Comparison of ENCODE assay signal across 1 cellular context in the genomic region with DNA sequence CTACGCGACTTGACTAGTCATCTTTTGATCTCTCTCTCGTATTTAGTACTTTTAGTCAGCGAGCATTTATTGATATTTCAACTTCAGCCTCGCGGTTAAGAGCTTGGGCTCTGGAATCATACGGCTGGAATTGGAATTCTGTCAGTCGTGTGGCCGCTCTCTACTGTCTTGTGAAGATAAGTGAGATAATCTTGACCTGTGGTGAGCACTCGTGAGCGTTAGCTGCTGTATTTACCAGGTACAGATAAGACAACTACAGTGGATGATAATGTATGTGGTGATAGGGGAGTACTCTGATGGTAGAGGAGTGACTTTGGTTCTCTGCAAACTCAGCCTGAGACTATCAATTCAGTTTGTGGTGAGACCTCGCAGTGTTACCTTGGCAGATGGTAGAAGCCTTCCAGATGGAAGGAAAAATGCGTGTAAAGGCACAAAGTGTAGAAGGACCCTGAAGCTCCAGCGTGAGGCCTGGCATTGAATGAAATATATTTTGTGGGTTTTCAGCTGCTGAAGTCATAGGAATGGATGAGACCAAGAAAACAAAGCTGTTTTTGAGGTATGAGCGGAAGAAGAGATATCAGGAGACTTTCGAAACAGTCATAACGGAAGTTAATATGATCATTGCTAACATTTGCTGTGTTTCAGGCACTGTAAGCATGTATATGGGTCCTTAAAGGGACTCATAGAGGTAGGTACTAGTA.
TF ChIP-seq lines count a peak whose summit lies in the region.

No MANE protein-coding gene starts in this region.

TF ChIP-seq in K562, 482 proteins besides CTCF, POLR2A, EP300 and RAD21 (continued from another document and continues in another):
- TF ChIP-seq, protein P1, sequence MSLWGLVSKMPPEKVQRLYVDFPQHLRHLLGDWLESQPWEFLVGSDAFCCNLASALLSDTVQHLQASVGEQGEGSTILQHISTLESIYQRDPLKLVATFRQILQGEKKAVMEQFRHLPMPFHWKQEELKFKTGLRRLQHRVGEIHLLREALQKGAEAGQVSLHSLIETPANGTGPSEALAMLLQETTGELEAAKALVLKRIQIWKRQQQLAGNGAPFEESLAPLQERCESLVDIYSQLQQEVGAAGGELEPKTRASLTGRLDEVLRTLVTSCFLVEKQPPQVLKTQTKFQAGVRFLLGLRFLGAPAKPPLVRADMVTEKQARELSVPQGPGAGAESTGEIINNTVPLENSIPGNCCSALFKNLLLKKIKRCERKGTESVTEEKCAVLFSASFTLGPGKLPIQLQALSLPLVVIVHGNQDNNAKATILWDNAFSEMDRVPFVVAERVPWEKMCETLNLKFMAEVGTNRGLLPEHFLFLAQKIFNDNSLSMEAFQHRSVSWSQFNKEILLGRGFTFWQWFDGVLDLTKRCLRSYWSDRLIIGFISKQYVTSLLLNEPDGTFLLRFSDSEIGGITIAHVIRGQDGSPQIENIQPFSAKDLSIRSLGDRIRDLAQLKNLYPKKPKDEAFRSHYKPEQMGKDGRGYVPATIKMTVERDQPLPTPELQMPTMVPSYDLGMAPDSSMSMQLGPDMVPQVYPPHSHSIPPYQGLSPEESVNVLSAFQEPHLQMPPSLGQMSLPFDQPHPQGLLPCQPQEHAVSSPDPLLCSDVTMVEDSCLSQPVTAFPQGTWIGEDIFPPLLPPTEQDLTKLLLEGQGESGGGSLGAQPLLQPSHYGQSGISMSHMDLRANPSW (CRISPR knock-in tag; IDR thresholded peaks at IDR 0.05) = no peak
- no peak for TF ChIP-seq NR2C1 (IDR thresholded peaks at IDR 0.05)
- no peak for TF ChIP-seq NR2C1 (tag; IDR thresholded peaks at IDR 0.05)
- TF ChIP-seq SNIP1 (IDR thresholded peaks at IDR 0.05; ENCODE audit: low read depth) = no peak
- no peak for TF ChIP-seq CEBPG (CRISPR knock-in tag; IDR thresholded peaks at IDR 0.05)
- TF ChIP-seq CEBPG (tag; conservative IDR thresholded peaks at IDR 0.05 in 1 of 2, IDR thresholded peaks at IDR 0.05 in 1 of 2) = no peak
- no peak for TF ChIP-seq HSF4 (CRISPR knock-in tag; IDR thresholded peaks at IDR 0.05; ENCODE audit: borderline replicate concordance)
- TF ChIP-seq ZKSCAN3 (CRISPR knock-in tag; IDR thresholded peaks at IDR 0.05) = no peak
- TF ChIP-seq, protein P2, sequence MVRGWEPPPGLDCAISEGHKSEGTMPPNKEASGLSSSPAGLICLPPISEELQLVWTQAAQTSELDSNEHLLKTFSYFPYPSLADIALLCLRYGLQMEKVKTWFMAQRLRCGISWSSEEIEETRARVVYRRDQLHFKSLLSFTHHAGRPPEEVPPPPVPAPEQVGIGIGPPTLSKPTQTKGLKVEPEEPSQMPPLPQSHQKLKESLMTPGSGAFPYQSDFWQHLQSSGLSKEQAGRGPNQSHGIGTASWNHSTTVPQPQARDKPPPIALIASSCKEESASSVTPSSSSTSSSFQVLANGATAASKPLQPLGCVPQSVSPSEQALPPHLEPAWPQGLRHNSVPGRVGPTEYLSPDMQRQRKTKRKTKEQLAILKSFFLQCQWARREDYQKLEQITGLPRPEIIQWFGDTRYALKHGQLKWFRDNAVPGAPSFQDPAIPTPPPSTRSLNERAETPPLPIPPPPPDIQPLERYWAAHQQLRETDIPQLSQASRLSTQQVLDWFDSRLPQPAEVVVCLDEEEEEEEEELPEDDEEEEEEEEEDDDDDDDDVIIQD (CRISPR knock-in tag; IDR thresholded peaks at IDR 0.05) = no peak
- no peak for TF ChIP-seq PCBP1 (IDR thresholded peaks at IDR 0.05; ENCODE audit: low read depth, low read length, poor library complexity, severe bottlenecking)
- TF ChIP-seq, protein P3, sequence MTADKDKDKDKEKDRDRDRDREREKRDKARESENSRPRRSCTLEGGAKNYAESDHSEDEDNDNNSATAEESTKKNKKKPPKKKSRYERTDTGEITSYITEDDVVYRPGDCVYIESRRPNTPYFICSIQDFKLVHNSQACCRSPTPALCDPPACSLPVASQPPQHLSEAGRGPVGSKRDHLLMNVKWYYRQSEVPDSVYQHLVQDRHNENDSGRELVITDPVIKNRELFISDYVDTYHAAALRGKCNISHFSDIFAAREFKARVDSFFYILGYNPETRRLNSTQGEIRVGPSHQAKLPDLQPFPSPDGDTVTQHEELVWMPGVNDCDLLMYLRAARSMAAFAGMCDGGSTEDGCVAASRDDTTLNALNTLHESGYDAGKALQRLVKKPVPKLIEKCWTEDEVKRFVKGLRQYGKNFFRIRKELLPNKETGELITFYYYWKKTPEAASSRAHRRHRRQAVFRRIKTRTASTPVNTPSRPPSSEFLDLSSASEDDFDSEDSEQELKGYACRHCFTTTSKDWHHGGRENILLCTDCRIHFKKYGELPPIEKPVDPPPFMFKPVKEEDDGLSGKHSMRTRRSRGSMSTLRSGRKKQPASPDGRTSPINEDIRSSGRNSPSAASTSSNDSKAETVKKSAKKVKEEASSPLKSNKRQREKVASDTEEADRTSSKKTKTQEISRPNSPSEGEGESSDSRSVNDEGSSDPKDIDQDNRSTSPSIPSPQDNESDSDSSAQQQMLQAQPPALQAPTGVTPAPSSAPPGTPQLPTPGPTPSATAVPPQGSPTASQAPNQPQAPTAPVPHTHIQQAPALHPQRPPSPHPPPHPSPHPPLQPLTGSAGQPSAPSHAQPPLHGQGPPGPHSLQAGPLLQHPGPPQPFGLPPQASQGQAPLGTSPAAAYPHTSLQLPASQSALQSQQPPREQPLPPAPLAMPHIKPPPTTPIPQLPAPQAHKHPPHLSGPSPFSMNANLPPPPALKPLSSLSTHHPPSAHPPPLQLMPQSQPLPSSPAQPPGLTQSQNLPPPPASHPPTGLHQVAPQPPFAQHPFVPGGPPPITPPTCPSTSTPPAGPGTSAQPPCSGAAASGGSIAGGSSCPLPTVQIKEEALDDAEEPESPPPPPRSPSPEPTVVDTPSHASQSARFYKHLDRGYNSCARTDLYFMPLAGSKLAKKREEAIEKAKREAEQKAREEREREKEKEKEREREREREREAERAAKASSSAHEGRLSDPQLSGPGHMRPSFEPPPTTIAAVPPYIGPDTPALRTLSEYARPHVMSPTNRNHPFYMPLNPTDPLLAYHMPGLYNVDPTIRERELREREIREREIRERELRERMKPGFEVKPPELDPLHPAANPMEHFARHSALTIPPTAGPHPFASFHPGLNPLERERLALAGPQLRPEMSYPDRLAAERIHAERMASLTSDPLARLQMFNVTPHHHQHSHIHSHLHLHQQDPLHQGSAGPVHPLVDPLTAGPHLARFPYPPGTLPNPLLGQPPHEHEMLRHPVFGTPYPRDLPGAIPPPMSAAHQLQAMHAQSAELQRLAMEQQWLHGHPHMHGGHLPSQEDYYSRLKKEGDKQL (CRISPR knock-in tag; IDR thresholded peaks at IDR 0.05; ENCODE audit: borderline replicate concordance) = no peak
- TF ChIP-seq ZFPM2 (CRISPR knock-in tag; IDR thresholded peaks at IDR 0.05) = no peak
- TF ChIP-seq ZNF165 (CRISPR knock-in tag; IDR thresholded peaks at IDR 0.05; ENCODE audit: borderline replicate concordance) = no peak
- peak in 1 of 2 experiments; percentile 25; a peak in 1 of 4 replicates for TF ChIP-seq ETV6 (IDR thresholded peaks at IDR 0.05; ENCODE audit: borderline replicate concordance in 1 of 2, low read depth in 2 of 2, low read length in 1 of 2)
- no peak for TF ChIP-seq ETV6 (CRISPR knock-in tag; IDR thresholded peaks at IDR 0.05; ENCODE audit: borderline replicate concordance)
- no peak for TF ChIP-seq PTTG1 (tag; IDR thresholded peaks at IDR 0.05; ENCODE audit: low read depth)
- peak; percentile 54 for TF ChIP-seq MEIS2 (IDR thresholded peaks at IDR 0.05; ENCODE audit: partially characterized antibody)
- TF ChIP-seq ELF2 (CRISPR knock-in tag; IDR thresholded peaks at IDR 0.05) = no peak
- no peak for TF ChIP-seq ZNF75A (CRISPR knock-in tag; IDR thresholded peaks at IDR 0.05)
- TF ChIP-seq, protein P4, sequence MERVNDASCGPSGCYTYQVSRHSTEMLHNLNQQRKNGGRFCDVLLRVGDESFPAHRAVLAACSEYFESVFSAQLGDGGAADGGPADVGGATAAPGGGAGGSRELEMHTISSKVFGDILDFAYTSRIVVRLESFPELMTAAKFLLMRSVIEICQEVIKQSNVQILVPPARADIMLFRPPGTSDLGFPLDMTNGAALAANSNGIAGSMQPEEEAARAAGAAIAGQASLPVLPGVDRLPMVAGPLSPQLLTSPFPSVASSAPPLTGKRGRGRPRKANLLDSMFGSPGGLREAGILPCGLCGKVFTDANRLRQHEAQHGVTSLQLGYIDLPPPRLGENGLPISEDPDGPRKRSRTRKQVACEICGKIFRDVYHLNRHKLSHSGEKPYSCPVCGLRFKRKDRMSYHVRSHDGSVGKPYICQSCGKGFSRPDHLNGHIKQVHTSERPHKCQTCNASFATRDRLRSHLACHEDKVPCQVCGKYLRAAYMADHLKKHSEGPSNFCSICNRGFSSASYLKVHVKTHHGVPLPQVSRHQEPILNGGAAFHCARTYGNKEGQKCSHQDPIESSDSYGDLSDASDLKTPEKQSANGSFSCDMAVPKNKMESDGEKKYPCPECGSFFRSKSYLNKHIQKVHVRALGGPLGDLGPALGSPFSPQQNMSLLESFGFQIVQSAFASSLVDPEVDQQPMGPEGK (CRISPR knock-in tag; IDR thresholded peaks at IDR 0.05; ENCODE audit: borderline replicate concordance) = no peak
- no peak for TF ChIP-seq POLR2G (IDR thresholded peaks at IDR 0.05; ENCODE audit: low read depth, low read length)
- TF ChIP-seq ZNF224 (CRISPR knock-in tag; IDR thresholded peaks at IDR 0.05) = no peak
- no peak for TF ChIP-seq ZNF324 (CRISPR knock-in tag; IDR thresholded peaks at IDR 0.05)
- no peak for TF ChIP-seq SETDB1 (IDR thresholded peaks at IDR 0.05; ENCODE audit: low read length)
- peak; percentile 68; the same call in 1 of the 2 replicates for TF ChIP-seq CTBP1 (IDR thresholded peaks at IDR 0.05; ENCODE audit: borderline replicate concordance)
- TF ChIP-seq CBX1 (IDR thresholded peaks at IDR 0.05; ENCODE audit: low read depth) = no peak
- TF ChIP-seq, protein P5, sequence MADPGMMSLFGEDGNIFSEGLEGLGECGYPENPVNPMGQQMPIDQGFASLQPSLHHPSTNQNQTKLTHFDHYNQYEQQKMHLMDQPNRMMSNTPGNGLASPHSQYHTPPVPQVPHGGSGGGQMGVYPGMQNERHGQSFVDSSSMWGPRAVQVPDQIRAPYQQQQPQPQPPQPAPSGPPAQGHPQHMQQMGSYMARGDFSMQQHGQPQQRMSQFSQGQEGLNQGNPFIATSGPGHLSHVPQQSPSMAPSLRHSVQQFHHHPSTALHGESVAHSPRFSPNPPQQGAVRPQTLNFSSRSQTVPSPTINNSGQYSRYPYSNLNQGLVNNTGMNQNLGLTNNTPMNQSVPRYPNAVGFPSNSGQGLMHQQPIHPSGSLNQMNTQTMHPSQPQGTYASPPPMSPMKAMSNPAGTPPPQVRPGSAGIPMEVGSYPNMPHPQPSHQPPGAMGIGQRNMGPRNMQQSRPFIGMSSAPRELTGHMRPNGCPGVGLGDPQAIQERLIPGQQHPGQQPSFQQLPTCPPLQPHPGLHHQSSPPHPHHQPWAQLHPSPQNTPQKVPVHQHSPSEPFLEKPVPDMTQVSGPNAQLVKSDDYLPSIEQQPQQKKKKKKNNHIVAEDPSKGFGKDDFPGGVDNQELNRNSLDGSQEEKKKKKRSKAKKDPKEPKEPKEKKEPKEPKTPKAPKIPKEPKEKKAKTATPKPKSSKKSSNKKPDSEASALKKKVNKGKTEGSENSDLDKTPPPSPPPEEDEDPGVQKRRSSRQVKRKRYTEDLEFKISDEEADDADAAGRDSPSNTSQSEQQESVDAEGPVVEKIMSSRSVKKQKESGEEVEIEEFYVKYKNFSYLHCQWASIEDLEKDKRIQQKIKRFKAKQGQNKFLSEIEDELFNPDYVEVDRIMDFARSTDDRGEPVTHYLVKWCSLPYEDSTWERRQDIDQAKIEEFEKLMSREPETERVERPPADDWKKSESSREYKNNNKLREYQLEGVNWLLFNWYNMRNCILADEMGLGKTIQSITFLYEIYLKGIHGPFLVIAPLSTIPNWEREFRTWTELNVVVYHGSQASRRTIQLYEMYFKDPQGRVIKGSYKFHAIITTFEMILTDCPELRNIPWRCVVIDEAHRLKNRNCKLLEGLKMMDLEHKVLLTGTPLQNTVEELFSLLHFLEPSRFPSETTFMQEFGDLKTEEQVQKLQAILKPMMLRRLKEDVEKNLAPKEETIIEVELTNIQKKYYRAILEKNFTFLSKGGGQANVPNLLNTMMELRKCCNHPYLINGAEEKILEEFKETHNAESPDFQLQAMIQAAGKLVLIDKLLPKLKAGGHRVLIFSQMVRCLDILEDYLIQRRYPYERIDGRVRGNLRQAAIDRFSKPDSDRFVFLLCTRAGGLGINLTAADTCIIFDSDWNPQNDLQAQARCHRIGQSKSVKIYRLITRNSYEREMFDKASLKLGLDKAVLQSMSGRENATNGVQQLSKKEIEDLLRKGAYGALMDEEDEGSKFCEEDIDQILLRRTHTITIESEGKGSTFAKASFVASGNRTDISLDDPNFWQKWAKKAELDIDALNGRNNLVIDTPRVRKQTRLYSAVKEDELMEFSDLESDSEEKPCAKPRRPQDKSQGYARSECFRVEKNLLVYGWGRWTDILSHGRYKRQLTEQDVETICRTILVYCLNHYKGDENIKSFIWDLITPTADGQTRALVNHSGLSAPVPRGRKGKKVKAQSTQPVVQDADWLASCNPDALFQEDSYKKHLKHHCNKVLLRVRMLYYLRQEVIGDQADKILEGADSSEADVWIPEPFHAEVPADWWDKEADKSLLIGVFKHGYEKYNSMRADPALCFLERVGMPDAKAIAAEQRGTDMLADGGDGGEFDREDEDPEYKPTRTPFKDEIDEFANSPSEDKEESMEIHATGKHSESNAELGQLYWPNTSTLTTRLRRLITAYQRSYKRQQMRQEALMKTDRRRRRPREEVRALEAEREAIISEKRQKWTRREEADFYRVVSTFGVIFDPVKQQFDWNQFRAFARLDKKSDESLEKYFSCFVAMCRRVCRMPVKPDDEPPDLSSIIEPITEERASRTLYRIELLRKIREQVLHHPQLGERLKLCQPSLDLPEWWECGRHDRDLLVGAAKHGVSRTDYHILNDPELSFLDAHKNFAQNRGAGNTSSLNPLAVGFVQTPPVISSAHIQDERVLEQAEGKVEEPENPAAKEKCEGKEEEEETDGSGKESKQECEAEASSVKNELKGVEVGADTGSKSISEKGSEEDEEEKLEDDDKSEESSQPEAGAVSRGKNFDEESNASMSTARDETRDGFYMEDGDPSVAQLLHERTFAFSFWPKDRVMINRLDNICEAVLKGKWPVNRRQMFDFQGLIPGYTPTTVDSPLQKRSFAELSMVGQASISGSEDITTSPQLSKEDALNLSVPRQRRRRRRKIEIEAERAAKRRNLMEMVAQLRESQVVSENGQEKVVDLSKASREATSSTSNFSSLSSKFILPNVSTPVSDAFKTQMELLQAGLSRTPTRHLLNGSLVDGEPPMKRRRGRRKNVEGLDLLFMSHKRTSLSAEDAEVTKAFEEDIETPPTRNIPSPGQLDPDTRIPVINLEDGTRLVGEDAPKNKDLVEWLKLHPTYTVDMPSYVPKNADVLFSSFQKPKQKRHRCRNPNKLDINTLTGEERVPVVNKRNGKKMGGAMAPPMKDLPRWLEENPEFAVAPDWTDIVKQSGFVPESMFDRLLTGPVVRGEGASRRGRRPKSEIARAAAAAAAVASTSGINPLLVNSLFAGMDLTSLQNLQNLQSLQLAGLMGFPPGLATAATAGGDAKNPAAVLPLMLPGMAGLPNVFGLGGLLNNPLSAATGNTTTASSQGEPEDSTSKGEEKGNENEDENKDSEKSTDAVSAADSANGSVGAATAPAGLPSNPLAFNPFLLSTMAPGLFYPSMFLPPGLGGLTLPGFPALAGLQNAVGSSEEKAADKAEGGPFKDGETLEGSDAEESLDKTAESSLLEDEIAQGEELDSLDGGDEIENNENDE (IDR thresholded peaks at IDR 0.05; ENCODE audit: low read depth, low read length) = no peak
- no peak for TF ChIP-seq ILF3 (IDR thresholded peaks at IDR 0.05; ENCODE audit: borderline replicate concordance)
- TF ChIP-seq ZNF384 (IDR thresholded peaks at IDR 0.05; ENCODE audit: low read depth, low read length) = no peak
- no peak for TF ChIP-seq NFXL1 (CRISPR knock-in tag; IDR thresholded peaks at IDR 0.05)
- no peak for TF ChIP-seq FOXK1 (CRISPR knock-in tag; IDR thresholded peaks at IDR 0.05; ENCODE audit: borderline replicate concordance)
- TF ChIP-seq MBD2 (IDR thresholded peaks at IDR 0.05; ENCODE audit: borderline replicate concordance, low read depth) = peak; percentile 57; the same call in 1 of the 2 replicates
- TF ChIP-seq ETV1 (tag; conservative IDR thresholded peaks at IDR 0.05; ENCODE audit: low read depth) = peak; percentile 62; the same call in 1 of the 2 replicates
- peak; percentile 89 for TF ChIP-seq POLR2AphosphoS5 (IDR thresholded peaks at IDR 0.05; ENCODE audit: control insufficient read depth, insufficient read depth, low read depth, low read length)
